In genomic region chr11:118610773-118611432, GRCh38 we compare ENCODE assay signal across 1 cellular context.
A peak's percentile ranks its signal among the peaks of the same experiment; 100 is the strongest.
TF ChIP-seq lines count a peak whose summit lies in the region.

No MANE protein-coding gene starts in this region.

TF ChIP-seq in H1, 55 proteins besides CTCF, POLR2A, EP300 and RAD21 (continued from another document):
- TF ChIP-seq E2F6 (IDR thresholded peaks at IDR 0.05) (peak; percentile 47; the same call in 1 of the 2 replicates), CBX8 (IDR thresholded peaks at IDR 0.05; ENCODE audit: borderline replicate concordance, low read depth, low read length) (no peak), TBP (IDR thresholded peaks at IDR 0.05; ENCODE audit: low read depth, low read length) (peak; percentile 61; the same call in 1 of the 2 replicates), MAX (IDR thresholded peaks at IDR 0.05) (peak; percentile 64), PHF8 (conservative IDR thresholded peaks at IDR 0.05; ENCODE audit: low read depth, low read length) (0 out of 2 replicates have a peak, but pooled peaks have one; percentile 12), BACH1 (IDR thresholded peaks at IDR 0.05; ENCODE audit: low read length) (peak; percentile 44; the same call in 1 of the 2 replicates), CREB1 (IDR thresholded peaks at IDR 0.05) (peak; percentile 54), JUND (IDR thresholded peaks at IDR 0.05; ENCODE audit: low read length) (0 out of 2 replicates have a peak, but pooled peaks have one; percentile 4), EGR1 (IDR thresholded peaks at IDR 0.05; ENCODE audit: borderline replicate concordance, low read depth, low read length) (no peak), NANOG (IDR thresholded peaks at IDR 0.05; ENCODE audit: insufficient read depth, low read depth, low read length, poor library complexity, severe bottlenecking) (peak; percentile 52)
